In genomic region chr1:201949491-201949890, GRCh38 we compare ENCODE assay signal across 26 cellular contexts. TPM values are rescaled to one million over a fixed set of nuclear protein-coding genes. Genes with fewer than 3 reads are reported as not detected.
A peak's percentile ranks its signal among the peaks of the same experiment; 100 is the strongest.
DNase-seq lines count a peak whose midpoint lies in the region; ATAC-seq, FAIRE-seq and TF ChIP-seq lines count a peak whose summit lies in the region.
"Had no signal": no experiment of that assay in that cellular context is flagged by ENCODE, and none has a peak within 500 bp of the region (broad histone marks: within the 10 kb centered on the region; RNA-seq: fewer than 3 reads in every experiment).

No MANE protein-coding gene starts in this region.

- H3K9ac ChIP-seq in IMR-90 (ENCODE audit: low read depth, low read length) (no peak overlapping the region), K562 (ENCODE audit: insufficient read depth in 1 of 2, low read depth in 2 of 2, low read length in 2 of 2) (no peak overlapping the region), mesenchymal stem cell (ENCODE audit: low read length) (peak overlapping the region; percentile 56)
- H3K9ac ChIP-seq: KMS-11 had no signal

- H2BK5ac ChIP-seq in IMR-90 (ENCODE audit: low read depth, low read length, poor library complexity, severe bottlenecking) = no peak overlapping the region
- H2BK5ac ChIP-seq in mesenchymal stem cell (ENCODE audit: low read depth, low read length, poor library complexity, severe bottlenecking) = no peak overlapping the region

- in situ Hi-C loops in IMR-90 (cut with MboI; ENCODE audit: low sequenced_read_pairs) = no loop called here
- in situ Hi-C loops in K562 (cut with MboI) = no loop called here

- H3K4me3 ChIP-seq in IMR-90 (ENCODE audit: insufficient read depth, low read depth, low read length) = no peak overlapping the region
- no peak overlapping the region for H3K4me3 ChIP-seq in K562
- H3K4me3 ChIP-seq in mesenchymal stem cell (ENCODE audit: insufficient read depth in 1 of 2, low read depth in 1 of 2, low read length in 2 of 2) = no peak overlapping the region
- no peak overlapping the region for H3K4me3 ChIP-seq in thoracic aorta
- H3K4me3 ChIP-seq in Peyer's patch = no peak overlapping the region
- H3K4me3 ChIP-seq: GM12878, suprapubic skin had no signal

- H2BK20ac ChIP-seq in IMR-90 (ENCODE audit: low read depth, low read length) = no peak overlapping the region

- H3K23ac ChIP-seq in IMR-90 (ENCODE audit: low read depth, low read length) (no peak overlapping the region), mesenchymal stem cell (ENCODE audit: low read length in 2 of 2) (no peak overlapping the region)

- no peak overlapping the region for H2BK120ac ChIP-seq in IMR-90 (ENCODE audit: low read depth, low read length)
- H2BK120ac ChIP-seq in mesenchymal stem cell (ENCODE audit: low read depth, low read length) = no peak overlapping the region

- H3K4ac ChIP-seq in IMR-90 (ENCODE audit: low read depth, low read length) = no peak overlapping the region; the same call in 1 of the 2 replicates
- H3K4ac ChIP-seq in mesenchymal stem cell (ENCODE audit: low read depth in 1 of 2, low read length in 2 of 2) = peak overlapping the region in 1 of 2 experiments; percentile 15

- H3K4me1 ChIP-seq in IMR-90 (ENCODE audit: control insufficient read depth, insufficient read depth, low read length) = peaks cover 10% of the 10 kb centered on the region
- peaks cover 21 to 28% of the 10 kb centered on the region in 2 experiments; a peak in 4 of 5 replicates for H3K4me1 ChIP-seq in K562 (replicated peaks in 1 of 2; ENCODE audit: control insufficient read depth in 2 of 2, insufficient read depth in 2 of 2, low read length in 2 of 2)
- H3K4me1 ChIP-seq in mesenchymal stem cell (ENCODE audit: control insufficient read depth, insufficient read depth, low read depth, low read length) = peaks cover 11% of the 10 kb centered on the region
- H3K4me1 ChIP-seq in thoracic aorta (ENCODE audit: control insufficient read depth in 1 of 2, low read depth in 2 of 2) = peaks cover 11 to 29% of the 10 kb centered on the region in 2 donors
- no peaks in the 10 kb centered on the region for H3K4me1 ChIP-seq in Peyer's patch

- H2BK12ac ChIP-seq in mesenchymal stem cell (ENCODE audit: low read length in 2 of 2) = no peak overlapping the region

- H2BK15ac ChIP-seq in IMR-90 (ENCODE audit: low read depth, low read length) = no peak overlapping the region; the same call in 2 of the 3 replicates
- H2BK15ac ChIP-seq in mesenchymal stem cell (ENCODE audit: low read depth, poor library complexity, severe bottlenecking) = no peak overlapping the region

- no peak for TF ChIP-seq POLR2A in IMR-90 (IDR thresholded peaks at IDR 0.05; ENCODE audit: low read depth, low read length)
- no peak for TF ChIP-seq POLR2A in K562 (conservative IDR thresholded peaks at IDR 0.05)
- TF ChIP-seq POLR2A in Peyer's patch (IDR thresholded peaks at IDR 0.05) = no peak

- no peak overlapping the region for H3K4me3 Mint-ChIP-seq in naive thymus-derived CD8-positive, alpha-beta T cell
- H3K4me3 Mint-ChIP-seq: activated CD8-positive, alpha-beta T cell treated with anti-CD3 and anti-CD28 coated beads, Interleukin-2, amount 10 ng/mL, durations not matched to agents 7 days and 5 days; activated T-cell treated with anti-CD3 and anti-CD28 coated beads, Interleukin-2, amount 50 U/mL, for 24 hours; memory B cell; natural killer cell had no signal

- H4K20me1 ChIP-seq in IMR-90 (ENCODE audit: insufficient read depth, low read length) (peaks cover 9% of the 10 kb centered on the region; the same call in 1 of the 2 replicates), K562 (replicated peaks; ENCODE audit: control insufficient read depth, insufficient read depth, low read length) (no peaks in the 10 kb centered on the region)

- H3K27ac ChIP-seq in IMR-90 (ENCODE audit: insufficient read depth, low read length) (no peak overlapping the region), K562 (ENCODE audit: extremely low read depth, low read depth, low read length) (no peak overlapping the region), mesenchymal stem cell (ENCODE audit: low read length, poor library complexity, severe bottlenecking) (no peak overlapping the region), thoracic aorta (peak overlapping the region; percentile 76 to 78), Peyer's patch (peak overlapping the region in 1 of 4 donors; percentile 17)
- H3K27ac ChIP-seq: epithelial cell of prostate, KMS-11, suprapubic skin had no signal

- CTCF ChIA-PET in IMR-90 (lab: Yijun Ruan, JAX) = interaction anchor here (0.9 kb wide), 1 partner anchor 54 kb away, joined by 3 read pairs; no protein-coding TSS in a partner anchor
- CTCF ChIA-PET in K562 (lab: Yijun Ruan, JAX; ENCODE audit: low intra/inter-chr PET ratio) = interaction anchor here (0.6 kb wide), 1 partner anchor 117 kb away, joined by 4 read pairs; no protein-coding TSS in a partner anchor

- H3K27me3 Mint-ChIP-seq in naive thymus-derived CD8-positive, alpha-beta T cell = peaks cover 29 to 38% (median 36%) of the 10 kb centered on the region in 5 donors

- H3K18ac ChIP-seq in IMR-90 (ENCODE audit: low read depth, low read length) (no peak overlapping the region), mesenchymal stem cell (ENCODE audit: low read depth in 1 of 2, low read length in 2 of 2) (peak overlapping the region in 1 of 2 experiments; percentile 52)

- no peak overlapping the region for H3K56ac ChIP-seq in IMR-90 (ENCODE audit: extremely low read depth, insufficient read depth, low read length)

- peaks cover 8% of the 10 kb centered on the region for H3K9me1 ChIP-seq in IMR-90 (ENCODE audit: insufficient read depth, low read length)
- H3K9me1 ChIP-seq in K562 (ENCODE audit: control insufficient read depth, insufficient read depth, low read length) = no peaks in the 10 kb centered on the region

- dilution Hi-C loops in IMR-90 (cut with HindIII; ENCODE audit: low sequenced_read_pairs, unreplicated experiment) = no loop called here

- POLR2A ChIA-PET in IMR-90 (lab: Charles Lee; ENCODE audit: unreplicated experiment) = interaction anchor here (0.5 to 1.5 kb wide), 2 partner anchors 45 to 66 kb away, joined by 5 to 8 read pairs; no protein-coding TSS in a partner anchor
- POLR2A ChIA-PET in K562 (lab: Yijun Ruan, JAX) = interaction anchor here (0.8 to 1.8 kb wide), 4 partner anchors 7 to 21 kb away, joined by 3 to 8 read pairs (median 4); no protein-coding TSS in a partner anchor
- POLR2A ChIA-PET in naive thymus-derived CD8-positive, alpha-beta T cell (lab: Charles Lee) = no interaction called here

- H3K27ac Mint-ChIP-seq in naive thymus-derived CD8-positive, alpha-beta T cell = no peak overlapping the region
- H3K27ac Mint-ChIP-seq: activated CD8-positive, alpha-beta T cell treated with anti-CD3 and anti-CD28 coated beads, Interleukin-2, amount 10 ng/mL, durations not matched to agents 7 days and 5 days; activated T-cell treated with anti-CD3 and anti-CD28 coated beads, Interleukin-2, amount 50 U/mL, for 24 hours; CD4-positive, alpha-beta memory T cell; memory B cell; natural killer cell; progenitor cell of endocrine pancreas had no signal

- H3K36me3 ChIP-seq in IMR-90 (ENCODE audit: control insufficient read depth, insufficient read depth, low read length) (no peaks in the 10 kb centered on the region), K562 (ENCODE audit: control insufficient read depth, insufficient read depth, low read length) (no peaks in the 10 kb centered on the region), mesenchymal stem cell (ENCODE audit: control insufficient read depth in 1 of 2, insufficient read depth in 2 of 2, low read depth in 1 of 2, low read length in 2 of 2) (no peaks in the 10 kb centered on the region), thoracic aorta (peaks cover under 1% of the 10 kb centered on the region), Peyer's patch (no peaks in the 10 kb centered on the region)
- H3K36me3 ChIP-seq: suprapubic skin had no signal

- H3K4me2 ChIP-seq in IMR-90 (ENCODE audit: low read depth, low read length) = no peak overlapping the region
- H3K4me2 ChIP-seq in K562 (ENCODE audit: insufficient read depth, low read length) = no peak overlapping the region
- no peak overlapping the region for H3K4me2 ChIP-seq in mesenchymal stem cell (ENCODE audit: low read length, poor library complexity, severe bottlenecking)
- H3K4me2 ChIP-seq: KMS-11 had no signal

- ATAC-seq in IMR-90 (ENCODE audit: low read depth) = no peak
- ATAC-seq in K562 = no peak
- no peak for ATAC-seq in thoracic aorta (ENCODE audit: insufficient number of reproducible peaks, low FRiP score, low read depth)
- no peak for ATAC-seq in GM21576 (IDR thresholded peaks at IDR 0.05; ENCODE audit: unreplicated experiment)
- ATAC-seq in GM18519 (IDR thresholded peaks at IDR 0.05; ENCODE audit: low FRiP score, unreplicated experiment) = no peak
- no peak for ATAC-seq in naive thymus-derived CD8-positive, alpha-beta T cell
- ATAC-seq: activated CD8-positive, alpha-beta T cell treated with anti-CD3 and anti-CD28 coated beads, Interleukin-2, amount 10 ng/mL, durations not matched to agents 7 days and 5 days; GM12878; natural killer cell had no signal

- no peak for TF ChIP-seq CTCF in IMR-90 (conservative IDR thresholded peaks at IDR 0.05; ENCODE audit: low read depth, low read length)
- no peak for TF ChIP-seq CTCF in K562 (IDR thresholded peaks at IDR 0.05 in 2 of 3, conservative IDR thresholded peaks at IDR 0.05 in 1 of 3; ENCODE audit: insufficient read depth in 2 of 3, low read depth in 1 of 3, low read length in 3 of 3)
- no peak for TF ChIP-seq CTCF in thoracic aorta (IDR thresholded peaks at IDR 0.05)
- no peak for TF ChIP-seq CTCF in Peyer's patch (IDR thresholded peaks at IDR 0.05)

- no peak overlapping the region for H2AK9ac ChIP-seq in IMR-90 (replicated peaks; ENCODE audit: low read depth, low read length, poor library complexity)

- BruUV-seq in IMR-90 (replicated peaks; lab: Mats Ljungman, UMichigan) (no TSS peak), K562 (replicated peaks; lab: Mats Ljungman, UMichigan) (no TSS peak)

- H4K8ac ChIP-seq in IMR-90 (ENCODE audit: low read depth in 2 of 2, low read length in 2 of 2) (peak overlapping the region in 1 of 2 experiments; percentile 17; a peak in 1 of 4 replicates), mesenchymal stem cell (ENCODE audit: low read length) (peak overlapping the region; percentile 64)

- H3K36me3 Mint-ChIP-seq in naive thymus-derived CD8-positive, alpha-beta T cell = no peaks in the 10 kb centered on the region
- H3K36me3 Mint-ChIP-seq: memory B cell, natural killer cell had no signal

- H4K91ac ChIP-seq in IMR-90 (ENCODE audit: insufficient read depth, low read depth, low read length) (0 out of 2 replicates have a peak overlapping the region, but pooled peaks have one; percentile 14), mesenchymal stem cell (ENCODE audit: low read length) (peak overlapping the region; percentile 40)

- no peaks in the 10 kb centered on the region for H3K9me3 ChIP-seq in IMR-90 (ENCODE audit: control insufficient read depth, insufficient read depth, low read length)
- H3K9me3 ChIP-seq in K562 (replicated peaks; ENCODE audit: control insufficient read depth, insufficient read depth, low read depth, low read length) = no peaks in the 10 kb centered on the region
- no peaks in the 10 kb centered on the region for H3K9me3 ChIP-seq in mesenchymal stem cell (ENCODE audit: control insufficient read depth, low read length)
- no peaks in the 10 kb centered on the region for H3K9me3 ChIP-seq in thoracic aorta
- H3K9me3 ChIP-seq in Peyer's patch = no peaks in the 10 kb centered on the region
- H3K9me3 ChIP-seq: suprapubic skin had no signal

- no peaks in the 10 kb centered on the region for H3K9me3 Mint-ChIP-seq in naive thymus-derived CD8-positive, alpha-beta T cell
- H3K9me3 Mint-ChIP-seq: activated T-cell treated with anti-CD3 and anti-CD28 coated beads, Interleukin-2, amount 50 U/mL, for 24 hours; memory B cell; natural killer cell had no signal

- no peak for TF ChIP-seq RAD21 in IMR-90 (IDR thresholded peaks at IDR 0.05; ENCODE audit: low read length)
- TF ChIP-seq RAD21 in K562 (CRISPR knock-in tag; conservative IDR thresholded peaks at IDR 0.05 in 1 of 2, IDR thresholded peaks at IDR 0.05 in 1 of 2) = no peak

- FAIRE-seq in K562 (lab: Jason Lieb, UNC) = no peak
- FAIRE-seq: GM12878 had no signal

- H3K27me3 ChIP-seq in IMR-90 (ENCODE audit: control insufficient read depth, insufficient read depth, low read length) (no peaks in the 10 kb centered on the region), K562 (ENCODE audit: control insufficient read depth in 2 of 2, insufficient read depth in 2 of 2, low read length in 2 of 2) (no peaks in the 10 kb centered on the region), mesenchymal stem cell (ENCODE audit: control insufficient read depth in 1 of 2, insufficient read depth in 1 of 2, low read length in 2 of 2) (no peaks in the 10 kb centered on the region), thoracic aorta (replicated peaks; ENCODE audit: insufficient read depth) (no peaks in the 10 kb centered on the region), Peyer's patch (no peaks in the 10 kb centered on the region)

- DNase-seq in IMR-90 (no peak), K562 (ENCODE audit: extremely low read depth in 1 of 4, low spot score in 3 of 4) (no peak), mesenchymal stem cell (no peak), thoracic aorta (ENCODE audit: low spot score) (no peak), Peyer's patch (no peak)
- DNase-seq in naive thymus-derived CD8-positive, alpha-beta T cell = no peak
- DNase-seq: activated CD4-positive, CD25-positive, alpha-beta regulatory T cell treated with anti-CD3 and anti-CD28 coated beads, Interleukin-2, amount 50 U/mL, for 72 hours; activated CD8-positive, alpha-beta T cell treated with anti-CD3 and anti-CD28 coated beads, Interleukin-2, amount 10 ng/mL, durations not matched to agents 7 days and 5 days; activated naive CD4-positive, alpha-beta T cell; activated T-cell treated with anti-CD3 and anti-CD28 coated beads, Interleukin-2, amount 50 U/mL, for 24 hours; amniotic stem cell; caudate nucleus; CD4-positive, alpha-beta memory T cell; GF-D8; natural killer cell; NCI-H1694; SHP77 had no signal

- peaks cover 4% of the 10 kb centered on the region for H3K79me2 ChIP-seq in K562 (ENCODE audit: control insufficient read depth, insufficient read depth, low read length)

- no peak overlapping the region for H2AFZ ChIP-seq in IMR-90 (replicated peaks; ENCODE audit: low read length, poor library complexity)
- 0 out of 2 replicates have a peak overlapping the region, but pooled peaks have one; percentile 46 for H2AFZ ChIP-seq in K562 (ENCODE audit: low read depth, low read length)
- no peak overlapping the region for H2AFZ ChIP-seq in mesenchymal stem cell (ENCODE audit: low read depth, low read length)

- no peak overlapping the region for H4K5ac ChIP-seq in IMR-90 (ENCODE audit: low read depth, low read length)

- TF ChIP-seq EP300 in K562 (IDR thresholded peaks at IDR 0.05; ENCODE audit: low read length) = no peak

- intact Hi-C loops in IMR-90 (cut with micrococcal nuclease) (no loop called here), K562 (cut with micrococcal nuclease) (no loop called here)

- H3K4me1 Mint-ChIP-seq in naive thymus-derived CD8-positive, alpha-beta T cell = peaks cover 4 to 24% (median 18%) of the 10 kb centered on the region in 4 donors

- H3K14ac ChIP-seq in IMR-90 (replicated peaks; ENCODE audit: low read depth, low read length) = no peak overlapping the region
- peak overlapping the region in 1 of 2 experiments; percentile 18 for H3K14ac ChIP-seq in mesenchymal stem cell (ENCODE audit: low read length in 2 of 2)

- H3K79me1 ChIP-seq in IMR-90 (ENCODE audit: low read depth in 1 of 2, low read length in 2 of 2) (peaks cover 4 to 35% of the 10 kb centered on the region in 2 experiments), mesenchymal stem cell (replicated peaks; ENCODE audit: low read length, poor library complexity, severe bottlenecking) (no peaks in the 10 kb centered on the region)

- peak overlapping the region; percentile 47; the same call in 1 of the 2 replicates for H2AK5ac ChIP-seq in IMR-90 (ENCODE audit: low read depth, low read length)
- H2AK5ac ChIP-seq in mesenchymal stem cell (ENCODE audit: low read length, severe bottlenecking) = no peak overlapping the region

RNA-seq across cellular contexts. Expression of gene LMOD1, which starts 3.1 kb away (rescaled TPM):
- 44.4 and 53.2 TPM in 2 replicates for total RNA-seq in IMR-90 (2012; rRNA removed)
- 48.6 and 51.7 TPM in 2 replicates for polyA plus RNA-seq in IMR-90 (2012; rRNA removed)
- polyA plus RNA-seq in IMR-90 (2012; cell fraction: cytosol; rRNA removed) = 25.9 and 44.1 TPM in 2 replicates
- polyA plus RNA-seq in IMR-90 (2012; cell fraction: nucleus; rRNA removed; ENCODE audit: low replicate concordance) = 52.3 and 60.1 TPM in 2 replicates
- total RNA-seq in K562 (2011; cell fraction: chromatin; rRNA removed; ENCODE audit: low replicate concordance) = 0.65 and 1.6 TPM in 2 replicates
- total RNA-seq in K562 (2011; cell fraction: nucleolus; rRNA removed) = 1.4 and 1.7 TPM in 2 replicates
- 0.92 and 1.5 TPM in 2 replicates for total RNA-seq in K562 (2011; cell fraction: nucleoplasm; rRNA removed)
- total RNA-seq in K562 (2014; rRNA removed) = 0.54 and 0.69 TPM in 2 replicates
- total RNA-seq in K562 (2014; rRNA removed; fragmentation: Illumina TruSeq; extraction: Trizol) = 0.16 and 0.22 TPM in 2 replicates
- 0.15 and 0.22 TPM in 2 replicates for total RNA-seq in K562 (2015; rRNA removed; fragmentation: Illumina TruSeq; extraction: Trizol)
- total RNA-seq in K562 (2021) = 0.42 and 0.54 TPM in 2 replicates
- 0.28 and 0.43 TPM in 2 replicates for polyA plus RNA-seq in K562 (2011; rRNA removed)
- polyA plus RNA-seq in K562 (2011; cell fraction: cytosol; rRNA removed) = 0.24 and 0.48 TPM in 2 replicates
- polyA plus RNA-seq in K562 (2011; cell fraction: nucleus; rRNA removed) = 0.65 and 1.5 TPM in 2 replicates
- 0.33 and 0.69 TPM in 2 replicates for polyA plus RNA-seq in K562 (2012)
- polyA plus RNA-seq in K562 (2014; fragmentation: Illumina TruSeq; extraction: Trizol) = 0.40 and 0.45 TPM in 2 replicates
- under 1 TPM in 1 of 2 experiments, not detected in 1; 0.03 TPM for polyA plus RNA-seq in K562 (2014; fragmentation: Nextera tagmentation; extraction: Ambion mirVana)
- 0.33 and 0.39 TPM in 2 replicates for polyA plus RNA-seq in K562 (2014; rRNA removed)
- polyA minus RNA-seq in K562 (2011; rRNA and poly(A)+ RNA removed) = 0.27 and 0.60 TPM in 2 replicates
- 0.38 TPM in 1 of 2 replicates, not detected in the other for polyA minus RNA-seq in K562 (2011; cell fraction: cytosol; rRNA and poly(A)+ RNA removed)
- 0.56 and 0.81 TPM in 2 replicates for polyA minus RNA-seq in K562 (2011; cell fraction: nucleus; rRNA and poly(A)+ RNA removed)
- polyA plus RNA-seq in mesenchymal stem cell (2013, experiment 1 of 2) = 10.1 TPM
- 9.6 TPM for polyA plus RNA-seq in mesenchymal stem cell (2013, experiment 2 of 2)
- total RNA-seq in thoracic aorta = 100 to 1,000 TPM; 638 to 761 TPM
- total RNA-seq in Peyer's patch = 10 to 100 TPM in 3 of 4 donors, 1 to 10 TPM in 1; 10.0 to 70.1 (median 32.6) TPM
- total RNA-seq in naive thymus-derived CD8-positive, alpha-beta T cell = not detected
- not detected for polyA plus RNA-seq in naive thymus-derived CD8-positive, alpha-beta T cell
- total RNA-seq: activated CD8-positive, alpha-beta T cell treated with anti-CD3 and anti-CD28 coated beads, Interleukin-2, amount 10 ng/mL, durations not matched to agents 7 days and 5 days; CD4-positive, alpha-beta memory T cell; HT1080; natural killer cell had no signal
- polyA plus RNA-seq: CD4-positive, alpha-beta memory T cell; GM12878 had no signal

RNA-seq across cellular contexts. Expression of gene TIMM17A, which starts 5.8 kb away (rescaled TPM):
- total RNA-seq in IMR-90 (2012; rRNA removed) = 87.3 and 114 TPM in 2 replicates
- 66.4 and 80.4 TPM in 2 replicates for polyA plus RNA-seq in IMR-90 (2012; rRNA removed)
- polyA plus RNA-seq in IMR-90 (2012; cell fraction: cytosol; rRNA removed) = 12.3 and 24.1 TPM in 2 replicates
- 11.6 and 52.0 TPM in 2 replicates for polyA plus RNA-seq in IMR-90 (2012; cell fraction: nucleus; rRNA removed; ENCODE audit: low replicate concordance)
- 89.8 and 171 TPM in 2 replicates for total RNA-seq in K562 (2011; cell fraction: chromatin; rRNA removed; ENCODE audit: low replicate concordance)
- 62.5 and 62.7 TPM in 2 replicates for total RNA-seq in K562 (2011; cell fraction: nucleolus; rRNA removed)
- 108 and 147 TPM in 2 replicates for total RNA-seq in K562 (2011; cell fraction: nucleoplasm; rRNA removed)
- 116 and 131 TPM in 2 replicates for total RNA-seq in K562 (2014; rRNA removed)
- 226 and 256 TPM in 2 replicates for total RNA-seq in K562 (2014; rRNA removed; fragmentation: Illumina TruSeq; extraction: Trizol)
- total RNA-seq in K562 (2015; rRNA removed; fragmentation: Illumina TruSeq; extraction: Trizol) = 158 and 173 TPM in 2 replicates
- 179 and 180 TPM in 2 replicates for total RNA-seq in K562 (2021)
- polyA plus RNA-seq in K562 (2011; rRNA removed) = 197 and 262 TPM in 2 replicates
- 61.6 and 97.5 TPM in 2 replicates for polyA plus RNA-seq in K562 (2011; cell fraction: cytosol; rRNA removed)
- polyA plus RNA-seq in K562 (2011; cell fraction: nucleus; rRNA removed) = 58.4 and 74.7 TPM in 2 replicates
- 85.8 and 148 TPM in 2 replicates for polyA plus RNA-seq in K562 (2012)
- polyA plus RNA-seq in K562 (2014; fragmentation: Illumina TruSeq; extraction: Trizol) = 146 and 154 TPM in 2 replicates
- 100 to 1,000 TPM; 676 to 744 TPM for polyA plus RNA-seq in K562 (2014; fragmentation: Nextera tagmentation; extraction: Ambion mirVana)
- polyA plus RNA-seq in K562 (2014; rRNA removed) = 155 and 178 TPM in 2 replicates
- 94.8 and 116 TPM in 2 replicates for polyA minus RNA-seq in K562 (2011; rRNA and poly(A)+ RNA removed)
- polyA minus RNA-seq in K562 (2011; cell fraction: cytosol; rRNA and poly(A)+ RNA removed) = 31.9 and 42.0 TPM in 2 replicates
- polyA minus RNA-seq in K562 (2011; cell fraction: nucleus; rRNA and poly(A)+ RNA removed) = 29.8 and 43.9 TPM in 2 replicates
- polyA plus RNA-seq in mesenchymal stem cell (2013, experiment 1 of 2) = 63.8 TPM
- polyA plus RNA-seq in mesenchymal stem cell (2013, experiment 2 of 2) = 69.6 TPM
- 10 to 100 TPM; 29.6 to 44.7 TPM for total RNA-seq in thoracic aorta
- 10 to 100 TPM; 20.6 to 31.0 (median 21.6) TPM for total RNA-seq in Peyer's patch
- 10 to 100 TPM; 29.1 to 31.8 TPM for total RNA-seq in naive thymus-derived CD8-positive, alpha-beta T cell
- 10 to 100 TPM; 15.5 to 25.3 (median 17.8) TPM for polyA plus RNA-seq in naive thymus-derived CD8-positive, alpha-beta T cell

RNA-seq across cellular contexts. Expression of gene RNPEP, which starts 33.0 kb away (rescaled TPM):
- total RNA-seq in IMR-90 (2012; rRNA removed) (39.7 and 49.8 TPM in 2 replicates), K562 (2014; rRNA removed) (64.4 and 76.9 TPM in 2 replicates), K562 (2014; rRNA removed; fragmentation: Illumina TruSeq; extraction: Trizol) (51.4 and 56.3 TPM in 2 replicates), K562 (2015; rRNA removed; fragmentation: Illumina TruSeq; extraction: Trizol) (61.6 and 63.4 TPM in 2 replicates), K562 (2021) (85.1 and 85.9 TPM in 2 replicates), thoracic aorta (10 to 100 TPM; 46.3 to 58.2 TPM), Peyer's patch (100 to 1,000 TPM; 165 to 257 (median 204) TPM)
- polyA plus RNA-seq in IMR-90 (2012; rRNA removed) (57.3 and 75.4 TPM in 2 replicates), K562 (2011; rRNA removed) (47.7 and 102 TPM in 2 replicates), K562 (2014; fragmentation: Illumina TruSeq; extraction: Trizol) (119 and 131 TPM in 2 replicates), K562 (2014; fragmentation: Nextera tagmentation; extraction: Ambion mirVana) (10 to 100 TPM; 27.5 to 35.1 TPM), K562 (2014; rRNA removed) (63.5 and 70.8 TPM in 2 replicates)
- 51.9 and 58.2 TPM in 2 replicates for polyA plus RNA-seq in IMR-90 (2012; cell fraction: cytosol; rRNA removed)
- polyA plus RNA-seq in IMR-90 (2012; cell fraction: nucleus; rRNA removed; ENCODE audit: low replicate concordance) = 61.4 and 80.2 TPM in 2 replicates
- total RNA-seq in K562 (2011; cell fraction: chromatin; rRNA removed; ENCODE audit: low replicate concordance) = 80.9 and 81.4 TPM in 2 replicates
- total RNA-seq in K562 (2011; cell fraction: nucleolus; rRNA removed) = 51.8 and 56.9 TPM in 2 replicates
- total RNA-seq in K562 (2011; cell fraction: nucleoplasm; rRNA removed) = 46.3 and 49.2 TPM in 2 replicates
- 51.2 and 51.7 TPM in 2 replicates for polyA plus RNA-seq in K562 (2011; cell fraction: cytosol; rRNA removed)
- polyA plus RNA-seq in K562 (2011; cell fraction: nucleus; rRNA removed) = 83.3 and 107 TPM in 2 replicates
- polyA plus RNA-seq in K562 (2012) = 97.9 and 111 TPM in 2 replicates
- 40.3 and 59.5 TPM in 2 replicates for polyA minus RNA-seq in K562 (2011; rRNA and poly(A)+ RNA removed)
- 46.6 and 57.6 TPM in 2 replicates for polyA minus RNA-seq in K562 (2011; cell fraction: cytosol; rRNA and poly(A)+ RNA removed)
- polyA minus RNA-seq in K562 (2011; cell fraction: nucleus; rRNA and poly(A)+ RNA removed) = 16.6 and 28.9 TPM in 2 replicates
- 45.3 TPM for polyA plus RNA-seq in mesenchymal stem cell (2013, experiment 1 of 2)
- 44.4 TPM for polyA plus RNA-seq in mesenchymal stem cell (2013, experiment 2 of 2)
- total RNA-seq in naive thymus-derived CD8-positive, alpha-beta T cell = 10 to 100 TPM; 25.2 to 26.3 TPM
- 10 to 100 TPM; 24.1 to 33.2 (median 28.1) TPM for polyA plus RNA-seq in naive thymus-derived CD8-positive, alpha-beta T cell

Comparison
In these comparisons a context has a peak if more than half of its experiments do, and no peak if none do; other contexts are left out.
1. H3K27ac ChIP-seq: peak in thoracic aorta (2 of 2); none in IMR-90 (single experiment), K562 (single experiment) and mesenchymal stem cell (single experiment).
2. RNA of gene LMOD1, which starts 3.1 kb away (total RNA-seq): 638 to 761 TPM in thoracic aorta; 44.4 to 53.2 TPM in IMR-90, 10.0 to 70.1 TPM in Peyer's patch, 0.15 to 1.7 TPM in K562 and not detected in naive thymus-derived CD8-positive, alpha-beta T cell; every median in the first group is over 4 times any median in the second.